8 cellular contexts compared by ENCODE assay signal in genomic region chr3:195989921-195990840, GRCh38.
A peak's percentile ranks its signal among the peaks of the same experiment; 100 is the strongest.
DNase-seq lines count a peak whose midpoint lies in the region; ATAC-seq and TF ChIP-seq lines count a peak whose summit lies in the region.
"Not testable (repeated sequence)": the region's sequence is repeated elsewhere in the genome, so short reads cannot be mapped to it uniquely, and the experiment has no call there.

No MANE protein-coding gene starts in this region.

- peak in 1 of 3 donors; percentile 19 for TF ChIP-seq CTCF in breast epithelium (IDR thresholded peaks at IDR 0.05)

- H3K9me3 ChIP-seq in breast epithelium = not testable (repeated sequence)

- DNase-seq in GM04503 (ENCODE audit: low read depth) (peak; percentile 14), HT1080 (ENCODE audit: low read depth) (peak; percentile 81), breast epithelium (ENCODE audit: low spot score in 2 of 2) (peak; percentile 84), iPS DF 19.7 (ENCODE audit: low read depth, low spot score) (peak; percentile 7), posterior cingulate gyrus (peak; percentile 68 to 98 (median 85)), stromal cell of bone marrow (ENCODE audit: low read depth) (peak; percentile 48)
- peak; percentile 89 to 95 for DNase-seq in activated CD4-positive, alpha-beta T cell treated with anti-CD3 and anti-CD28 coated beads for 24 hours (ENCODE audit: low read depth in 2 of 2)

- H3K4me3 ChIP-seq in breast epithelium = peak overlapping the region; percentile 61 to 74 (median 65)

- H3K36me3 ChIP-seq in breast epithelium = not testable (repeated sequence)

- not testable (repeated sequence) for H3K4me1 ChIP-seq in breast epithelium

- H3K27me3 ChIP-seq in breast epithelium = not testable (repeated sequence)

- intact Hi-C loops in breast epithelium (cut with DNase I; ENCODE audit: low total_unique reads); posterior cingulate gyrus (cut with DNase I): not testable (repeated sequence)

- peak; percentile 85 for ATAC-seq in GM21786 (IDR thresholded peaks at IDR 0.05; ENCODE audit: unreplicated experiment)

- TF ChIP-seq POLR2A in breast epithelium (IDR thresholded peaks at IDR 0.05) = not testable (repeated sequence)

- H3K27ac ChIP-seq in breast epithelium = peak overlapping the region; percentile 81 to 88

Comparison
In these comparisons a context has a peak if more than half of its experiments do, and no peak if none do; other contexts are left out.
1. Peak in every context shown above with its lines: DNase-seq, ATAC-seq, H3K4me3 ChIP-seq and H3K27ac ChIP-seq.
2. DNase-seq: peak in every context shown above with its lines; median percentile 92 in activated CD4-positive, alpha-beta T cell treated with anti-CD3 and anti-CD28 coated beads for 24 hours; 85 in posterior cingulate gyrus; 84 in breast epithelium; 81 in HT1080; 48 in stromal cell of bone marrow; 14 in GM04503; 7 in iPS DF 19.7.